Comparison of ENCODE assay signal across 3 cellular contexts in genomic region chr7:150295614-150296013, GRCh38. TPM values are rescaled to one million over a fixed set of nuclear protein-coding genes. Genes with fewer than 3 reads are reported as not detected.
"Had no signal": no experiment of that assay in that cellular context is flagged by ENCODE, and none has a peak within 500 bp of the region (broad histone marks: within the 10 kb centered on the region; RNA-seq: fewer than 3 reads in every experiment).

No MANE protein-coding gene starts in this region.

RNA-seq across cellular contexts. Expression of gene RARRES2, which starts 45.8 kb away (rescaled TPM):
- total RNA-seq: natural killer cell treated with Interleukin-12 subunit alpha and Interleukin-12 subunit beta and Interleukin-15 and Interleukin-18, amount 100 ng/mL, for 72 hours had no signal
- polyA plus RNA-seq: immature natural killer cell, keratinocyte had no signal
